In genomic region chr5:72557147-72557501, GRCh38 we compare ENCODE assay signal across 8 cellular contexts. TPM values are rescaled to one million over a fixed set of nuclear protein-coding genes. Genes with fewer than 3 reads are reported as not detected.
DNase-seq lines count a peak whose midpoint lies in the region; ATAC-seq and TF ChIP-seq lines count a peak whose summit lies in the region.

No MANE protein-coding gene starts in this region.

- CTCF ChIA-PET in Panc1 (lab: Charles Lee), result no interaction called here

- no peaks in the 10 kb centered on the region for H3K9me2 ChIP-seq in hepatocyte (replicated peaks; ENCODE audit: insufficient read depth)

- peak overlapping the region; percentile 76 for H3K27ac Mint-ChIP-seq in stimulated activated memory B cell treated with anti-CD40 and anti-IgM and Interleukin-4, amounts not matched to agents 10 μg/mL and 1 μg/mL and 100 μg/mL, for 72 hours

- H3K4me3 Mint-ChIP-seq in stimulated activated memory B cell treated with anti-CD40 and anti-IgM and Interleukin-4, amounts not matched to agents 10 μg/mL and 1 μg/mL and 100 μg/mL, for 72 hours, result peak overlapping the region; percentile 79

- peaks cover 25% of the 10 kb centered on the region for H3K27me3 Mint-ChIP-seq in stimulated activated memory B cell treated with anti-CD40 and anti-IgM and Interleukin-4, amounts not matched to agents 10 μg/mL and 1 μg/mL and 100 μg/mL, for 72 hours

- WGBS in hepatocyte (ENCODE audit: low lambda C conversion rate, missing lambda C conversion rate), result 30% methylated on average over 13 of the region's 13 CpGs

- peak; percentile 23 for TF ChIP-seq CTCF in Panc1 (IDR thresholded peaks at IDR 0.05)
- TF ChIP-seq CTCF in hepatocyte (IDR thresholded peaks at IDR 0.05; ENCODE audit: poor library complexity), result no peak

- H3K36me3 Mint-ChIP-seq in stimulated activated memory B cell treated with anti-CD40 and anti-IgM and Interleukin-4, amounts not matched to agents 10 μg/mL and 1 μg/mL and 100 μg/mL, for 72 hours, result no peaks in the 10 kb centered on the region

- no peaks in the 10 kb centered on the region for H3K27me3 ChIP-seq in Panc1 (ENCODE audit: control insufficient read depth, insufficient read depth, low read length)
- H3K27me3 ChIP-seq in hepatocyte, result no peaks in the 10 kb centered on the region

- H4K20me1 ChIP-seq in hepatocyte (ENCODE audit: insufficient read depth, poor library complexity, severe bottlenecking), result no peaks in the 10 kb centered on the region

- POLR2A ChIA-PET in Panc1 (lab: Charles Lee), result no interaction called here

- ATAC-seq in GM19463 (IDR thresholded peaks at IDR 0.05; ENCODE audit: unreplicated experiment) (peak; percentile 8), Panc1 (peak; percentile 37)
- peak; percentile 22 for ATAC-seq in stimulated activated memory B cell treated with anti-CD40 and anti-IgM and Interleukin-4, amounts not matched to agents 10 μg/mL and 1 μg/mL and 100 μg/mL, for 72 hours

- H2AFZ ChIP-seq in hepatocyte, result peak overlapping the region; percentile 60

- H3K4me1 ChIP-seq in Panc1 (ENCODE audit: control insufficient read depth, insufficient read depth, low read length) (peaks cover 16% of the 10 kb centered on the region; the same call in 1 of the 2 replicates), hepatocyte (ENCODE audit: insufficient read depth) (peaks cover 22% of the 10 kb centered on the region)

- no peaks in the 10 kb centered on the region for H3K79me2 ChIP-seq in hepatocyte

- in situ Hi-C loops in Panc1 (cut with HindIII; ENCODE audit: low pct_unique_long_range_greater_than_20kb, low sequenced_read_pairs), result no loop called here

- peak overlapping the region; percentile 87 for H3K4me2 ChIP-seq in hepatocyte

- intact Hi-C loops in Panc1 (cut with micrococcal nuclease; ENCODE audit: unreplicated experiment), result no loop called here

- DNase-seq in Panc1 (ENCODE audit: low read depth, low spot score), result no peak
- DNase-seq in hepatocyte (ENCODE audit: low spot score), result no peak
- DNase-seq in stimulated activated CD4-positive, alpha-beta T cell treated with anti-CD3 and anti-CD28 coated beads, Interleukin-2, amount 100 ng/mL, for 48 hours, result no peak
- no peak for DNase-seq in NCI-H69 (lab: John Stamatoyannopoulos, UW)
- DNase-seq in cortex of kidney (lab: John Stamatoyannopoulos, UW), result no peak
- DNase-seq in HCEC 1CT, result no peak

- peaks cover 19% of the 10 kb centered on the region for H3K4me1 Mint-ChIP-seq in stimulated activated memory B cell treated with anti-CD40 and anti-IgM and Interleukin-4, amounts not matched to agents 10 μg/mL and 1 μg/mL and 100 μg/mL, for 72 hours

- no peaks in the 10 kb centered on the region for H3K9me3 Mint-ChIP-seq in stimulated activated memory B cell treated with anti-CD40 and anti-IgM and Interleukin-4, amounts not matched to agents 10 μg/mL and 1 μg/mL and 100 μg/mL, for 72 hours

- H3K4me3 ChIP-seq in Panc1 (ENCODE audit: low read depth in 2 of 2, low read length in 2 of 2) (peak overlapping the region; percentile 33 to 64), hepatocyte (no peak overlapping the region)

- no peaks in the 10 kb centered on the region for H3K36me3 ChIP-seq in Panc1 (ENCODE audit: control insufficient read depth, insufficient read depth, low read length)
- H3K36me3 ChIP-seq in hepatocyte (replicated peaks; ENCODE audit: insufficient read depth, low read depth), result no peaks in the 10 kb centered on the region

- H3K9me3 ChIP-seq in Panc1 (ENCODE audit: control insufficient read depth, insufficient read depth, low read depth, low read length) (no peaks in the 10 kb centered on the region), hepatocyte (ENCODE audit: low read depth) (no peaks in the 10 kb centered on the region)

- no TSS peak for BruUV-seq in Panc1 (replicated peaks; lab: Mats Ljungman, UMichigan)

- H3K27ac ChIP-seq in Panc1 (ENCODE audit: low read length) (peak overlapping the region; percentile 71), hepatocyte (peak overlapping the region; percentile 90)

RNA-seq across cellular contexts. Expression of gene ZNF366, which starts 49.9 kb away (rescaled TPM):
- total RNA-seq in Panc1 (2021; ENCODE audit: unreplicated experiment) (not detected), hepatocyte (0.20 and 2.5 TPM in 2 replicates)
- polyA plus RNA-seq in Panc1 (2012; ENCODE audit: insufficient read length), result 0.07 TPM
- polyA plus RNA-seq in hepatocyte, result not detected in 2 replicates
